8 cellular contexts compared by ENCODE assay signal in genomic region chr18:61322265-61322873, GRCh38. TPM values are rescaled to one million over a fixed set of nuclear protein-coding genes. Genes with fewer than 3 reads are reported as not detected.
DNase-seq lines count a peak whose midpoint lies in the region; ATAC-seq and TF ChIP-seq lines count a peak whose summit lies in the region.

No MANE protein-coding gene starts in this region.

- H3K9me3 Mint-ChIP-seq in Calu3 (ENCODE audit: low read depth, unreplicated experiment), result peaks cover 3% of the 10 kb centered on the region

- no peak overlapping the region for H3K4me3 ChIP-seq in retinal pigment epithelial cell (ENCODE audit: low read length)

- peak; percentile 96 for TF ChIP-seq CTCF in Calu3 (IDR thresholded peaks at IDR 0.05; ENCODE audit: unreplicated experiment)
- peak; percentile 95 for TF ChIP-seq CTCF in retinal pigment epithelial cell (conservative IDR thresholded peaks at IDR 0.05; ENCODE audit: low read depth, low read length)

- no peaks in the 10 kb centered on the region for H3K27me3 Mint-ChIP-seq in Calu3 (ENCODE audit: unreplicated experiment)

- CTCF ChIA-PET in Calu3 (lab: Charles Lee), result interaction anchor here (0.8 to 2.8 kb wide), 6 partner anchors 9 to 572 kb away, joined by 3 to 44 read pairs (median 3); no protein-coding TSS in a partner anchor

- no peak overlapping the region for H3K27ac Mint-ChIP-seq in Calu3 (ENCODE audit: unreplicated experiment)

- no peaks in the 10 kb centered on the region for H3K4me1 Mint-ChIP-seq in Calu3 (ENCODE audit: low read depth, unreplicated experiment)

- no peaks in the 10 kb centered on the region for H3K36me3 Mint-ChIP-seq in Calu3 (ENCODE audit: insufficient read depth, unreplicated experiment)

- BruUV-seq in Calu3 (replicated peaks; lab: Mats Ljungman, UMichigan), result no TSS peak

- H3K4me3 Mint-ChIP-seq in Calu3 (ENCODE audit: low read depth, unreplicated experiment), result no peak overlapping the region

- DNase-seq in Calu3 (peak; percentile 87), NCI-H2171 treated with DMSO at 0.1 percent for 48 hours (lab: John Stamatoyannopoulos, UW) (peak; percentile 43), Right ventricle myocardium superior (peak; percentile 53), retinal pigment epithelial cell (ENCODE audit: low read depth) (no peak)
- DNase-seq in activated CD8-positive, alpha-beta memory T cell treated with anti-CD3 and anti-CD28 coated beads, Interleukin-2, amount 50 U/mL, for 48 hours, result peak; percentile 73

- intact Hi-C loops in Calu3 (cut with micrococcal nuclease; ENCODE audit: unreplicated experiment), result loop anchor here (1.0 to 5.0 kb wide), 4 partner anchors 180 to 809 kb away; no protein-coding TSS in a partner anchor
- intact Hi-C loops in Right ventricle myocardium superior (cut with DNase I), result loop anchor here (5.0 kb wide), 1 partner anchor 180 kb away; no protein-coding TSS in a partner anchor

- ATAC-seq in GM19043 (IDR thresholded peaks at IDR 0.05; ENCODE audit: low read depth, unreplicated experiment) (peak; percentile 91), HG03095 (IDR thresholded peaks at IDR 0.05; ENCODE audit: unreplicated experiment) (peak; percentile 93), Right ventricle myocardium superior (ENCODE audit: poor library complexity) (peak; percentile 73), GM18873 (IDR thresholded peaks at IDR 0.05; ENCODE audit: low FRiP score, unreplicated experiment) (no peak)

RNA-seq across cellular contexts. Expression of gene CDH20, which starts 10.9 kb away (rescaled TPM):
- total RNA-seq in Calu3 (2022) (not detected in 2 replicates), Right ventricle myocardium superior (0.05 TPM)
